13 cellular contexts compared by ENCODE assay signal in genomic region chr11:65776196-65776595, GRCh38. TPM values are rescaled to one million over a fixed set of nuclear protein-coding genes. Genes with fewer than 3 reads are reported as not detected.
DNase-seq lines count a peak whose midpoint lies in the region; ATAC-seq and TF ChIP-seq lines count a peak whose summit lies in the region.
"Had no signal": no experiment of that assay in that cellular context is flagged by ENCODE, and none has a peak within 500 bp of the region (broad histone marks: within the 10 kb centered on the region; RNA-seq: fewer than 3 reads in every experiment).

No MANE protein-coding gene starts in this region.

- DNase-seq in CD14-positive monocyte (ENCODE audit: low spot score), result peak; percentile 95
- peak; percentile 94 to 98 for DNase-seq in NOMO-1 (lab: John Stamatoyannopoulos, UW; ENCODE audit: unreplicated experiment in 2 of 2)
- DNase-seq in choroid plexus epithelial cell (ENCODE audit: low read depth), result peak; percentile 85
- no peak for DNase-seq in stimulated activated CD8-positive, alpha-beta memory T cell treated with anti-CD3 and anti-CD28 coated beads, Interleukin-4, amount 100 ng/mL, for 48 hours
- no peak for DNase-seq in NCI-H510A treated with DMSO at 0.1 percent for 48 hours (lab: John Stamatoyannopoulos, UW)
- DNase-seq in posterior cingulate gyrus, result no peak
- DNase-seq: activated B cell treated with CpG ODN at 0.5 μM for 24 hours; CD8-positive, alpha-beta memory T cell; left cardiac atrium had no signal

- H3K9me3 Mint-ChIP-seq in CD14-positive monocyte, result no peaks in the 10 kb centered on the region
- H3K9me3 Mint-ChIP-seq: activated B cell treated with CpG ODN at 0.5 μM for 24 hours; CD8-positive, alpha-beta memory T cell had no signal

- H3K27me3 ChIP-seq in neutrophil, result no peaks in the 10 kb centered on the region
- H3K27me3 ChIP-seq: vagina had no signal

- peaks cover 0 to 1% (median 0%) of the 10 kb centered on the region in 3 donors for H3K27me3 Mint-ChIP-seq in CD14-positive monocyte (ENCODE audit: low read depth in 3 of 3)
- H3K27me3 Mint-ChIP-seq: activated B cell treated with CpG ODN at 0.5 μM for 24 hours; CD8-positive, alpha-beta memory T cell had no signal

- H3K27ac Mint-ChIP-seq in CD14-positive monocyte, result peak overlapping the region; percentile 99 to 100 (median 100)
- H3K27ac Mint-ChIP-seq: activated B cell treated with CpG ODN at 0.5 μM for 24 hours had no signal

- H3K4me1 ChIP-seq in neutrophil (ENCODE audit: control insufficient read depth in 1 of 2, insufficient read depth in 1 of 2, low read depth in 1 of 2, low read length in 1 of 2), result peaks cover 80 to 83% of the 10 kb centered on the region in 2 experiments

- TF ChIP-seq CTCF in CD14-positive monocyte (IDR thresholded peaks at IDR 0.05) (no peak), choroid plexus epithelial cell (conservative IDR thresholded peaks at IDR 0.05; ENCODE audit: low read depth, low read length) (no peak), neutrophil (IDR thresholded peaks at IDR 0.05) (no peak)

- intact Hi-C loops in CD14-positive monocyte (cut with micrococcal nuclease) (no loop called here), posterior cingulate gyrus (cut with DNase I) (no loop called here)

- no peak for ATAC-seq in GM19395 (IDR thresholded peaks at IDR 0.05; ENCODE audit: unreplicated experiment)
- ATAC-seq: Right ventricle myocardium inferior had no signal

- H3K36me3 Mint-ChIP-seq in CD14-positive monocyte, result peaks cover 21 to 47% of the 10 kb centered on the region in 2 donors

- no peaks in the 10 kb centered on the region for H3K9me3 ChIP-seq in neutrophil
- H3K9me3 ChIP-seq: vagina had no signal

- H3K4me3 ChIP-seq in choroid plexus epithelial cell (ENCODE audit: low read depth, low read length) (no peak overlapping the region), neutrophil (ENCODE audit: low read depth in 1 of 2, low read length in 1 of 2) (peak overlapping the region; percentile 76 to 94)
- H3K4me3 ChIP-seq: vagina had no signal

- peaks cover 69% of the 10 kb centered on the region for H3K4me1 Mint-ChIP-seq in CD14-positive monocyte

- peaks cover 33% of the 10 kb centered on the region for H3K36me3 ChIP-seq in neutrophil

- H3K27ac ChIP-seq in neutrophil, result peak overlapping the region; percentile 98
- H3K27ac ChIP-seq: vagina had no signal

- H3K4me3 Mint-ChIP-seq in CD14-positive monocyte, result peak overlapping the region; percentile 77 to 86
- H3K4me3 Mint-ChIP-seq: activated B cell treated with CpG ODN at 0.5 μM for 24 hours had no signal

RNA-seq across cellular contexts. Expression of gene AP5B1, which starts 4.6 kb away (rescaled TPM):
- 10 to 100 TPM; 35.1 to 46.4 TPM for polyA plus RNA-seq in CD14-positive monocyte

RNA-seq across cellular contexts. Expression of gene OVOL1, which starts 10.7 kb away (rescaled TPM):
- not detected for polyA plus RNA-seq in CD14-positive monocyte
- polyA plus RNA-seq: CD8-positive, alpha-beta memory T cell had no signal

RNA-seq across cellular contexts. Expression of gene RNASEH2C, which starts 55.6 kb away (rescaled TPM):
- 100 to 1,000 TPM in 1 of 2 donors, 10 to 100 TPM in 1; 95.2 to 131 TPM for polyA plus RNA-seq in CD14-positive monocyte

RNA-seq across cellular contexts. Expression of gene SNX32, which starts 57.6 kb away (rescaled TPM):
- polyA plus RNA-seq in CD14-positive monocyte, result under 1 TPM; 0.12 to 0.40 TPM

Comparison
In these comparisons a context has a peak if more than half of its experiments do, and no peak if none do; other contexts are left out.
1. DNase-seq: peak in CD14-positive monocyte (single experiment), NOMO-1 (2 of 2) and choroid plexus epithelial cell (single experiment); none in stimulated activated CD8-positive, alpha-beta memory T cell treated with anti-CD3 and anti-CD28 coated beads, Interleukin-4, amount 100 ng/mL, for 48 hours (single experiment), NCI-H510A treated with DMSO at 0.1 percent for 48 hours (single experiment) and posterior cingulate gyrus (0 of 10).